18 cellular contexts compared by ENCODE assay signal in the genomic region with DNA sequence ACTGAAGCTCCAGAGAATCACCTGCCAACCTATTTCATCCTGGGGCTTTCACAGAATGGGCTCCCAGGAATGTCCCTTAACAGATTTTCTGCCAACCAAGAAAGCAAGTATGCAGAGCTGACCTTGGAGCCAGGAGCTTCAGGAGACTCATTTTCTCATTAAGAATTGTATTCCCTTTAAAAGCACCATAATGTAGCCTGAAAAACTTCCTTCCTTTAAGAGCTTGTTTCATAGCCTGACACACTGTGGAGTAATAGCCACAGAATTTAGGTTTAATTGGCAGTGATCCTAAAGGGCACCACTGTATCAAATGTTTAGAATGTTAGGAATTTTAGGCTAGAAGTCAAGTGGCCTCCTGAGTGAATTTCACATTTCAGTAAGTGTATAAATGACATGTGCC.
DNase-seq lines count a peak whose midpoint lies in the region; ATAC-seq, FAIRE-seq and TF ChIP-seq lines count a peak whose summit lies in the region.
"Had no signal": no experiment of that assay in that cellular context is flagged by ENCODE, and none has a peak within 500 bp of the region (broad histone marks: within the 10 kb centered on the region; RNA-seq: fewer than 3 reads in every experiment).

No MANE protein-coding gene starts in this region.

- no peaks in the 10 kb centered on the region for H4K20me1 ChIP-seq in astrocyte (ENCODE audit: insufficient read depth, low read length)

- peaks cover 8% of the 10 kb centered on the region for H3K4me1 Mint-ChIP-seq in astrocyte (ENCODE audit: low read depth, unreplicated experiment)
- H3K4me1 Mint-ChIP-seq: T-helper 17 cell had no signal

- H3K27ac Mint-ChIP-seq in astrocyte (ENCODE audit: unreplicated experiment): no peak overlapping the region
- H3K27ac Mint-ChIP-seq: CD8-positive, alpha-beta T cell; endodermal cell; T-helper 17 cell had no signal

- ATAC-seq in Right ventricle myocardium superior (ENCODE audit: poor library complexity) (peak; percentile 25), right cardiac atrium (no peak), upper lobe of right lung (peak; percentile 51), GM18868 (IDR thresholded peaks at IDR 0.05; ENCODE audit: unreplicated experiment) (no peak), HG02870 (IDR thresholded peaks at IDR 0.05; ENCODE audit: unreplicated experiment) (no peak)
- ATAC-seq in activated CD4-positive, CD25-positive, alpha-beta regulatory T cell treated with anti-CD3 and anti-CD28 coated beads, Interleukin-2, amount 50 U/mL, for 24 hours: no peak
- ATAC-seq: CD8-positive, alpha-beta T cell; heart right ventricle; left cardiac atrium; T-helper 17 cell had no signal

- no peak overlapping the region for H3K4me3 ChIP-seq in right cardiac atrium (ENCODE audit: low read length)
- H3K4me3 ChIP-seq in astrocyte (ENCODE audit: insufficient read depth, low read depth, low read length): no peak overlapping the region
- no peak overlapping the region for H3K4me3 ChIP-seq in foreskin fibroblast (ENCODE audit: low read depth in 1 of 2, low read length in 2 of 2)
- no peak overlapping the region for H3K4me3 ChIP-seq in upper lobe of right lung
- H3K4me3 ChIP-seq: heart right ventricle, testis had no signal

- no peaks in the 10 kb centered on the region for H3K36me3 Mint-ChIP-seq in astrocyte (ENCODE audit: low read depth, unreplicated experiment)
- H3K36me3 Mint-ChIP-seq: CD8-positive, alpha-beta T cell had no signal

- H3K9me3 ChIP-seq in right cardiac atrium (ENCODE audit: control insufficient read depth, low read length) (no peaks in the 10 kb centered on the region), astrocyte (ENCODE audit: insufficient read depth, low read depth, low read length) (no peaks in the 10 kb centered on the region), upper lobe of right lung (no peaks in the 10 kb centered on the region)
- H3K9me3 ChIP-seq: testis had no signal

- H3K4me2 ChIP-seq in astrocyte (ENCODE audit: low read length): peak overlapping the region; percentile 38

- H3K36me3 ChIP-seq in astrocyte (ENCODE audit: insufficient read depth, low read length): no peaks in the 10 kb centered on the region
- no peaks in the 10 kb centered on the region for H3K36me3 ChIP-seq in upper lobe of right lung
- H3K36me3 ChIP-seq: brain microvascular endothelial cell, heart right ventricle had no signal

- FAIRE-seq in astrocyte (lab: Jason Lieb, UNC): no peak
- FAIRE-seq: A204.1 had no signal

- H3K79me2 ChIP-seq in astrocyte (ENCODE audit: insufficient read depth, low read length): no peaks in the 10 kb centered on the region

- no peak overlapping the region for H2AFZ ChIP-seq in astrocyte (ENCODE audit: low read depth, low read length)

- H3K27me3 Mint-ChIP-seq in astrocyte (ENCODE audit: low read depth, unreplicated experiment): no peaks in the 10 kb centered on the region
- H3K27me3 Mint-ChIP-seq: T-helper 17 cell had no signal

- H3K4me1 ChIP-seq in right cardiac atrium (ENCODE audit: control insufficient read depth, insufficient read depth, low read length) (no peaks in the 10 kb centered on the region), astrocyte (ENCODE audit: insufficient read depth, low read length) (peaks cover 9% of the 10 kb centered on the region), upper lobe of right lung (no peaks in the 10 kb centered on the region)
- H3K4me1 ChIP-seq: testis had no signal

- H3K9ac ChIP-seq in astrocyte (ENCODE audit: low read length): no peak overlapping the region

- H3K27ac ChIP-seq in right cardiac atrium (ENCODE audit: low read length) (no peak overlapping the region), astrocyte (ENCODE audit: low read depth, low read length) (no peak overlapping the region), upper lobe of right lung (no peak overlapping the region)
- H3K27ac ChIP-seq: brain microvascular endothelial cell, heart right ventricle, testis had no signal

- no peak overlapping the region for H3K4me3 Mint-ChIP-seq in astrocyte (ENCODE audit: unreplicated experiment)
- H3K4me3 Mint-ChIP-seq: CD8-positive, alpha-beta T cell; endodermal cell; T-helper 17 cell had no signal

- no peaks in the 10 kb centered on the region for H3K9me3 Mint-ChIP-seq in astrocyte (ENCODE audit: unreplicated experiment)
- H3K9me3 Mint-ChIP-seq: endodermal cell had no signal

- intact Hi-C loops in Right ventricle myocardium superior (cut with DNase I) (no loop called here), right cardiac atrium (cut with DNase I) (no loop called here), upper lobe of right lung (cut with DNase I) (no loop called here)

- TF ChIP-seq CTCF in astrocyte (IDR thresholded peaks at IDR 0.05; ENCODE audit: insufficient read depth, low read depth, low read length) (no peak), foreskin fibroblast (IDR thresholded peaks at IDR 0.05; ENCODE audit: low read depth, low read length) (no peak), upper lobe of right lung (IDR thresholded peaks at IDR 0.05) (no peak)

- H3K27me3 ChIP-seq in right cardiac atrium (ENCODE audit: control insufficient read depth, insufficient read depth): no peaks in the 10 kb centered on the region
- no peaks in the 10 kb centered on the region for H3K27me3 ChIP-seq in astrocyte (ENCODE audit: insufficient read depth, low read length)
- no peaks in the 10 kb centered on the region for H3K27me3 ChIP-seq in upper lobe of right lung
- H3K27me3 ChIP-seq: brain microvascular endothelial cell, heart right ventricle, testis had no signal

- DNase-seq in Right ventricle myocardium superior (no peak), right cardiac atrium (no peak), astrocyte (ENCODE audit: low read depth) (peak; percentile 60), foreskin fibroblast (peak; percentile 30 to 79), upper lobe of right lung (no peak)
- DNase-seq: activated CD8-positive, alpha-beta memory T cell treated with anti-CD3 and anti-CD28 coated beads, Interleukin-2, amount 50 U/mL, for 4 hours; brain microvascular endothelial cell; CD8-positive, alpha-beta T cell; endodermal cell; heart right ventricle; left cardiac atrium; NCI-H2081; T-helper 17 cell; testis had no signal

Comparison
In these comparisons a context has a peak if more than half of its experiments do, and no peak if none do; other contexts are left out.
1. ATAC-seq: peak in Right ventricle myocardium superior (single experiment) and upper lobe of right lung (single experiment); none in right cardiac atrium (0 of 2), GM18868 (single experiment), HG02870 (single experiment) and activated CD4-positive, CD25-positive, alpha-beta regulatory T cell treated with anti-CD3 and anti-CD28 coated beads, Interleukin-2, amount 50 U/mL, for 24 hours (0 of 2).
2. DNase-seq: peak in astrocyte (single experiment) and foreskin fibroblast (2 of 2); none in Right ventricle myocardium superior (single experiment), right cardiac atrium (0 of 3) and upper lobe of right lung (single experiment).